In genomic region chr5:109876941-109877669, GRCh38 we compare ENCODE assay signal across 20 cellular contexts.
DNase-seq lines count a peak whose midpoint lies in the region; ATAC-seq, FAIRE-seq and TF ChIP-seq lines count a peak whose summit lies in the region.
"Had no signal": no experiment of that assay in that cellular context is flagged by ENCODE, and none has a peak within 500 bp of the region (broad histone marks: within the 10 kb centered on the region; RNA-seq: fewer than 3 reads in every experiment).

No MANE protein-coding gene starts in this region.

- no peak for TF ChIP-seq CTCF in bronchial epithelial cell (IDR thresholded peaks at IDR 0.05; ENCODE audit: insufficient read depth, low read length, severe bottlenecking)
- no peak for TF ChIP-seq CTCF in omental fat pad (IDR thresholded peaks at IDR 0.05)

- no peaks in the 10 kb centered on the region for H3K27me3 ChIP-seq in bronchial epithelial cell (ENCODE audit: control insufficient read depth, insufficient read depth, low read length)
- H3K27me3 ChIP-seq: BLaER1 treated with 17β-estradiol and CSF1 and Interleukin-3, amounts not matched to agents 10 nM and 100 nM; upper lobe of left lung had no signal

- H3K4me1 Mint-ChIP-seq in stimulated activated effector memory CD8-positive, alpha-beta T cell treated with anti-CD3 and anti-CD28 coated beads, Interleukin-12 subunit alpha, Interleukin-12 subunit beta, amount 100 ng/mL, for 72 hours, result peaks cover under 1% of the 10 kb centered on the region
- H3K4me1 Mint-ChIP-seq: naive B cell had no signal

- no peaks in the 10 kb centered on the region for H3K36me3 Mint-ChIP-seq in stimulated activated effector memory CD8-positive, alpha-beta T cell treated with anti-CD3 and anti-CD28 coated beads, Interleukin-12 subunit alpha, Interleukin-12 subunit beta, amount 100 ng/mL, for 72 hours

- FAIRE-seq in bronchial epithelial cell (lab: Jason Lieb, UNC), result no peak

- H3K36me3 ChIP-seq in bronchial epithelial cell (ENCODE audit: control insufficient read depth, insufficient read depth, low read length), result no peaks in the 10 kb centered on the region
- H3K36me3 ChIP-seq: BLaER1 treated with 17β-estradiol and CSF1 and Interleukin-3, amounts not matched to agents 10 nM and 100 nM; upper lobe of left lung had no signal

- no peak for ATAC-seq in omental fat pad (ENCODE audit: low FRiP score)
- no peak for ATAC-seq in stimulated activated effector memory CD8-positive, alpha-beta T cell treated with anti-CD3 and anti-CD28 coated beads, Interleukin-12 subunit alpha, Interleukin-12 subunit beta, amount 100 ng/mL, for 72 hours

- H3K27ac Mint-ChIP-seq in stimulated activated effector memory CD8-positive, alpha-beta T cell treated with anti-CD3 and anti-CD28 coated beads, Interleukin-12 subunit alpha, Interleukin-12 subunit beta, amount 100 ng/mL, for 72 hours, result no peak overlapping the region

- peak; percentile 10 for DNase-seq in ELF-1 (ENCODE audit: low read depth, low spot score)
- DNase-seq in NCI-H82 treated with DMSO at 0.1 percent for 48 hours (lab: John Stamatoyannopoulos, UW; ENCODE audit: unreplicated experiment), result peak; percentile 32
- peak; percentile 71 for DNase-seq in bronchial epithelial cell (ENCODE audit: low read depth)
- DNase-seq in myocyte (ENCODE audit: low read depth), result peak; percentile 36
- no peak for DNase-seq in mesenteric fat pad (ENCODE audit: low spot score)
- DNase-seq in NCI-H345 (lab: John Stamatoyannopoulos, UW), result no peak
- no peak for DNase-seq in omental fat pad (ENCODE audit: low spot score)
- DNase-seq in stimulated activated effector memory CD8-positive, alpha-beta T cell treated with anti-CD3 and anti-CD28 coated beads, Interleukin-12 subunit alpha, Interleukin-12 subunit beta, amount 100 ng/mL, for 72 hours (ENCODE audit: low spot score in 2 of 2), result no peak
- DNase-seq: activated CD4-positive, alpha-beta T cell treated with anti-CD3 and anti-CD28 coated beads, Interleukin-2, amount 50 U/mL, for 48 hours; amygdala; DND-41; kidney glomerular epithelial cell; naive B cell; NCI-H146; NCI-H526 treated with DMSO at 0.1 percent for 48 hours; stimulated activated CD4-positive, alpha-beta T cell treated with anti-CD3 and anti-CD28 coated beads, Interleukin-2, amount 100 ng/mL, for 24 hours; stimulated activated CD8-positive, alpha-beta memory T cell treated with anti-CD3 and anti-CD28 coated beads, Interleukin-4, amount 100 ng/mL, for 48 hours; T-helper 9 cell had no signal

- H3K4me3 Mint-ChIP-seq in stimulated activated effector memory CD8-positive, alpha-beta T cell treated with anti-CD3 and anti-CD28 coated beads, Interleukin-12 subunit alpha, Interleukin-12 subunit beta, amount 100 ng/mL, for 72 hours, result no peak overlapping the region
- H3K4me3 Mint-ChIP-seq: naive B cell had no signal

- no peaks in the 10 kb centered on the region for H3K9me3 Mint-ChIP-seq in stimulated activated effector memory CD8-positive, alpha-beta T cell treated with anti-CD3 and anti-CD28 coated beads, Interleukin-12 subunit alpha, Interleukin-12 subunit beta, amount 100 ng/mL, for 72 hours

- H3K4me3 ChIP-seq in bronchial epithelial cell (ENCODE audit: low read depth, low read length), result no peak overlapping the region
- H3K4me3 ChIP-seq: BLaER1 treated with 17β-estradiol and CSF1 and Interleukin-3, amounts not matched to agents 10 nM and 100 nM; upper lobe of left lung had no signal

Comparison
In these comparisons a context has a peak if more than half of its experiments do, and no peak if none do; other contexts are left out.
1. DNase-seq: peak in ELF-1 (single experiment), NCI-H82 treated with DMSO at 0.1 percent for 48 hours (single experiment), bronchial epithelial cell (single experiment) and myocyte (single experiment); none in mesenteric fat pad (single experiment), NCI-H345 (single experiment), omental fat pad (single experiment) and stimulated activated effector memory CD8-positive, alpha-beta T cell treated with anti-CD3 and anti-CD28 coated beads, Interleukin-12 subunit alpha, Interleukin-12 subunit beta, amount 100 ng/mL, for 72 hours (0 of 2).